Comparison of ENCODE assay signal across 8 cellular contexts in the genomic region with DNA sequence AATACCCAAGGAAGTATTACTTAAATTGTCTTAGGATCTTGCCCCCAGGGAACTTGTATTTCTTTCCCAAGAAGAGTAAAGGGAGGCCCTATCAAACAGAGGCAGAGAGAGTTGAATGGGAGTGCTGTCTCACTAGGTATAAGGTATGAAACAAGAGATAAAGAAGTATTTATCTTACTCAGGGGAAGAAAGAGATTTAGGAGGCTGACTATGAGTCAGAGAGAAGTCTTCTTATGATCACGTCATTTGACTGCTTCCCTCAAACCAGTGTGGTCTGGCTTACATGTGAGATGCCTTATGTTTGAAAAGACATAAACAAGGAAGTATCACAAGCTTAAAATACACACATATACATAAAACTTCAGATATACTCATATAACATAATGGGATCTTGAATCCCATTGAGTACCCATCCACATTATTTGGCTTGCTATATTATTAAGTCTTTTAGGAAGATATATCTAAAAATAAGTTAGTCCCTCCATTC. TPM values are rescaled to one million over a fixed set of nuclear protein-coding genes. Genes with fewer than 3 reads are reported as not detected.
A peak's percentile ranks its signal among the peaks of the same experiment; 100 is the strongest.
DNase-seq lines count a peak whose midpoint lies in the region; ATAC-seq and TF ChIP-seq lines count a peak whose summit lies in the region.

No MANE protein-coding gene starts in this region.

- H3K27me3 Mint-ChIP-seq in T-helper 2 cell treated with Interferon-gamma antibody and Interleukin-4, amounts not matched to agents 5 μg/mL and 100 μg/mL, for 36 hours (ENCODE audit: low read depth) = no peaks in the 10 kb centered on the region

- 42 to 67% (median 60%) methylated on average over 1 of the region's 1 CpG for WGBS in stomach, 5 donors

- H3K4me1 Mint-ChIP-seq in T-helper 2 cell treated with Interferon-gamma antibody and Interleukin-4, amounts not matched to agents 5 μg/mL and 100 μg/mL, for 36 hours (ENCODE audit: low read depth) = peaks cover 84% of the 10 kb centered on the region

- H3K27ac ChIP-seq in stomach = peak overlapping the region in 4 of 5 donors; percentile 25 to 52 (median 32)

- H3K36me3 Mint-ChIP-seq in T-helper 2 cell treated with Interferon-gamma antibody and Interleukin-4, amounts not matched to agents 5 μg/mL and 100 μg/mL, for 36 hours (ENCODE audit: low read depth) = peaks cover 41% of the 10 kb centered on the region

- no peak overlapping the region for H3K4me3 ChIP-seq in fibroblast of mammary gland (ENCODE audit: control insufficient read depth, low read depth, low read length)
- no peak overlapping the region for H3K4me3 ChIP-seq in stomach

- ATAC-seq in GM18868 (IDR thresholded peaks at IDR 0.05; ENCODE audit: unreplicated experiment) = peak; percentile 54
- ATAC-seq in HG03108 (IDR thresholded peaks at IDR 0.05; ENCODE audit: unreplicated experiment) = peak; percentile 34

- TF ChIP-seq CTCF in fibroblast of mammary gland (conservative IDR thresholded peaks at IDR 0.05; ENCODE audit: control insufficient read depth, insufficient read depth, low read depth, low read length) (no peak), stomach (IDR thresholded peaks at IDR 0.05) (no peak)

- H3K9me3 ChIP-seq in stomach = no peaks in the 10 kb centered on the region

- no peaks in the 10 kb centered on the region for H3K36me3 ChIP-seq in stomach

- intact Hi-C loops in stomach (cut with DNase I; ENCODE audit: low total_unique reads) = no loop called here

- no peaks in the 10 kb centered on the region for H3K27me3 ChIP-seq in stomach

- no peak for TF ChIP-seq EP300 in stomach (IDR thresholded peaks at IDR 0.05)

- H3K4me3 Mint-ChIP-seq in T-helper 2 cell treated with Interferon-gamma antibody and Interleukin-4, amounts not matched to agents 5 μg/mL and 100 μg/mL, for 36 hours = peak overlapping the region; percentile 71

- DNase-seq in AG08395 (ENCODE audit: low spot score) (peak; percentile 56), fibroblast of mammary gland (ENCODE audit: low read depth) (peak; percentile 94), stomach (no peak), SW 1271 (lab: John Stamatoyannopoulos, UW) (no peak), DMS79 (lab: John Stamatoyannopoulos, UW) (no peak)
- peak; percentile 59 for DNase-seq in T-helper 2 cell treated with Interferon-gamma antibody and Interleukin-4, amounts not matched to agents 5 μg/mL and 100 μg/mL, for 36 hours (ENCODE audit: low spot score)

- H3K27ac Mint-ChIP-seq in T-helper 2 cell treated with Interferon-gamma antibody and Interleukin-4, amounts not matched to agents 5 μg/mL and 100 μg/mL, for 36 hours = peak overlapping the region; percentile 97

- peaks cover 9% of the 10 kb centered on the region for H3K9me3 Mint-ChIP-seq in T-helper 2 cell treated with Interferon-gamma antibody and Interleukin-4, amounts not matched to agents 5 μg/mL and 100 μg/mL, for 36 hours

- H3K4me1 ChIP-seq in stomach = peaks cover 9 to 88% (median 37%) of the 10 kb centered on the region in 4 donors

- no peak for TF ChIP-seq POLR2A in stomach (IDR thresholded peaks at IDR 0.05)

RNA-seq across cellular contexts. Expression of a gene that starts 29.6 kb away (rescaled TPM):
- total RNA-seq in stomach = 10 to 100 TPM in 2 of 5 donors, 1 to 10 TPM in 3; 1.0 to 50.0 (median 8.3) TPM
- polyA plus RNA-seq in stomach = 1 to 10 TPM; 2.4 to 3.1 (median 2.9) TPM

Comparison
In these comparisons a context has a peak if more than half of its experiments do, and no peak if none do; other contexts are left out.
1. DNase-seq: peak in AG08395 (single experiment), T-helper 2 cell treated with Interferon-gamma antibody and Interleukin-4, amounts not matched to agents 5 μg/mL and 100 μg/mL, for 36 hours (single experiment) and fibroblast of mammary gland (single experiment); none in stomach (single experiment), SW 1271 (0 of 2) and DMS79 (single experiment).